ENCODE assay signal across 11 cellular contexts in the genomic region with DNA sequence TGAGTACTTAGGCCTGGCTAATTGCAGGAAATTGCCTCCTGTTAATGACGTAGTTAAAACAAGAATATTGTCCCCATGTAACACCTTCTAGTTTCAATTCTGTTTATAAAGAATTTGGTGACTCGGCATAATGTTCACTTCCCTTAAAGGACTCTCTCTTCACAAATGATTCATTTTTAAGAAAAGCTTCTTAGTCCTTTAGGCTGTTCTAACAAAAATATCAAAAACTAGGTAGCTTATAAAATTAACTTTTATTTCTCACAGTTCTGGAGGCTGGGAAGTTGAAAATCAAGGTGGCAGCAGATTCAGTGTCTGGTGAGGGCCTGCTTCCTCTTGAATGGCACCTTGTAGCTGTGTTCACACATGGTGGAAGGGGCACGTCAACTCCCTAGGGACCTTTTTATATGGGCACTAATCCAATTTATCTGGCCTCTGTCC. TPM values are rescaled to one million over a fixed set of nuclear protein-coding genes. Genes with fewer than 3 reads are reported as not detected.
DNase-seq lines count a peak whose midpoint lies in the region; ATAC-seq and TF ChIP-seq lines count a peak whose summit lies in the region.
"Had no signal": no experiment of that assay in that cellular context is flagged by ENCODE, and none has a peak within 500 bp of the region (broad histone marks: within the 10 kb centered on the region; RNA-seq: fewer than 3 reads in every experiment).

No MANE protein-coding gene starts in this region.

- H3K4me3 Mint-ChIP-seq in activated CD4-positive, alpha-beta T cell treated with anti-CD3 and anti-CD28 coated beads for 36 hours: no peak overlapping the region
- no peak overlapping the region for H3K4me3 Mint-ChIP-seq in CD8-positive, alpha-beta T cell
- H3K4me3 Mint-ChIP-seq: neural crest cell had no signal

- CTCF ChIA-PET in activated CD4-positive, alpha-beta T cell treated with anti-CD3 and anti-CD28 coated beads for 36 hours (lab: Charles Lee): no interaction called here
- CTCF ChIA-PET in CD8-positive, alpha-beta T cell (lab: Charles Lee): no interaction called here

- H3K4me1 Mint-ChIP-seq in activated CD4-positive, alpha-beta T cell treated with anti-CD3 and anti-CD28 coated beads for 36 hours: peaks cover 14% of the 10 kb centered on the region
- H3K4me1 Mint-ChIP-seq in CD8-positive, alpha-beta T cell (ENCODE audit: low read depth): no peaks in the 10 kb centered on the region

- H3K9me3 ChIP-seq in CD8-positive, alpha-beta T cell (ENCODE audit: low read length): no peaks in the 10 kb centered on the region
- H3K9me3 ChIP-seq: Peyer's patch had no signal

- no peak overlapping the region for H3K27ac ChIP-seq in CD8-positive, alpha-beta T cell (ENCODE audit: low read depth, low read length)
- H3K27ac ChIP-seq: Peyer's patch had no signal

- no peaks in the 10 kb centered on the region for H3K27me3 ChIP-seq in CD8-positive, alpha-beta T cell (ENCODE audit: insufficient read depth, low read length)
- H3K27me3 ChIP-seq: Peyer's patch had no signal

- no peaks in the 10 kb centered on the region for H3K9me3 Mint-ChIP-seq in activated CD4-positive, alpha-beta T cell treated with anti-CD3 and anti-CD28 coated beads for 36 hours (ENCODE audit: low read depth)
- no peaks in the 10 kb centered on the region for H3K9me3 Mint-ChIP-seq in CD8-positive, alpha-beta T cell

- H3K36me3 Mint-ChIP-seq in activated CD4-positive, alpha-beta T cell treated with anti-CD3 and anti-CD28 coated beads for 36 hours (ENCODE audit: low read depth): no peaks in the 10 kb centered on the region
- H3K36me3 Mint-ChIP-seq in CD8-positive, alpha-beta T cell: no peaks in the 10 kb centered on the region

- no peak for TF ChIP-seq CTCF in CD8-positive, alpha-beta T cell (IDR thresholded peaks at IDR 0.05)

- intact Hi-C loops in activated CD4-positive, alpha-beta T cell treated with anti-CD3 and anti-CD28 coated beads for 36 hours (cut with DNase I, micrococcal nuclease): no loop called here
- intact Hi-C loops in CD8-positive, alpha-beta T cell (cut with DNase I, micrococcal nuclease): no loop called here

- H3K27ac Mint-ChIP-seq in activated CD4-positive, alpha-beta T cell treated with anti-CD3 and anti-CD28 coated beads for 36 hours: no peak overlapping the region
- no peak overlapping the region for H3K27ac Mint-ChIP-seq in CD8-positive, alpha-beta T cell

- no peaks in the 10 kb centered on the region for H3K36me3 ChIP-seq in CD8-positive, alpha-beta T cell (ENCODE audit: insufficient read depth, low read length)
- H3K36me3 ChIP-seq: Peyer's patch had no signal

- DNase-seq in activated CD4-positive, alpha-beta T cell treated with anti-CD3 and anti-CD28 coated beads for 36 hours: no peak
- DNase-seq in activated CD4-positive, alpha-beta T cell treated with anti-CD3 and anti-CD28 coated beads, Interleukin-2, amount 50 U/mL, for 48 hours: no peak
- peak; percentile 11 for DNase-seq in renal cortical epithelial cell (ENCODE audit: low read depth)
- DNase-seq in pons (ENCODE audit: low spot score): no peak
- DNase-seq in foreskin melanocyte: no peak
- DNase-seq in CD8-positive, alpha-beta T cell: no peak
- DNase-seq: hypothalamus, Peyer's patch had no signal

- no peaks in the 10 kb centered on the region for H3K4me1 ChIP-seq in CD8-positive, alpha-beta T cell (ENCODE audit: insufficient read depth, low read length)
- H3K4me1 ChIP-seq: Peyer's patch had no signal

- H3K27me3 Mint-ChIP-seq in activated CD4-positive, alpha-beta T cell treated with anti-CD3 and anti-CD28 coated beads for 36 hours: peaks cover 9% of the 10 kb centered on the region
- H3K27me3 Mint-ChIP-seq in CD8-positive, alpha-beta T cell (ENCODE audit: low read depth): peaks cover 11% of the 10 kb centered on the region

- peak; percentile 63 for ATAC-seq in activated CD4-positive, alpha-beta T cell treated with anti-CD3 and anti-CD28 coated beads for 36 hours
- peak; percentile 82 for ATAC-seq in HG02623 (IDR thresholded peaks at IDR 0.05; ENCODE audit: unreplicated experiment)
- peak; percentile 82 for ATAC-seq in HG03521 (IDR thresholded peaks at IDR 0.05; ENCODE audit: unreplicated experiment)
- ATAC-seq in CD8-positive, alpha-beta T cell: no peak

- no peak overlapping the region for H3K4me3 ChIP-seq in CD8-positive, alpha-beta T cell (ENCODE audit: low read depth, low read length)
- H3K4me3 ChIP-seq: Peyer's patch had no signal

- POLR2A ChIA-PET in activated CD4-positive, alpha-beta T cell treated with anti-CD3 and anti-CD28 coated beads for 36 hours (lab: Charles Lee): no interaction called here
- POLR2A ChIA-PET in CD8-positive, alpha-beta T cell (lab: Charles Lee): no interaction called here

RNA-seq across cellular contexts. Expression of gene COL25A1, which starts 23.8 kb away (rescaled TPM):
- not detected for total RNA-seq in activated CD4-positive, alpha-beta T cell treated with anti-CD3 and anti-CD28 coated beads for 36 hours
- total RNA-seq in renal cortical epithelial cell: 0.35 TPM in 1 of 2 replicates, not detected in the other
- under 1 TPM in 1 of 2 experiments, not detected in 1; 0.71 TPM for total RNA-seq in CD8-positive, alpha-beta T cell
